In the genomic region with DNA sequence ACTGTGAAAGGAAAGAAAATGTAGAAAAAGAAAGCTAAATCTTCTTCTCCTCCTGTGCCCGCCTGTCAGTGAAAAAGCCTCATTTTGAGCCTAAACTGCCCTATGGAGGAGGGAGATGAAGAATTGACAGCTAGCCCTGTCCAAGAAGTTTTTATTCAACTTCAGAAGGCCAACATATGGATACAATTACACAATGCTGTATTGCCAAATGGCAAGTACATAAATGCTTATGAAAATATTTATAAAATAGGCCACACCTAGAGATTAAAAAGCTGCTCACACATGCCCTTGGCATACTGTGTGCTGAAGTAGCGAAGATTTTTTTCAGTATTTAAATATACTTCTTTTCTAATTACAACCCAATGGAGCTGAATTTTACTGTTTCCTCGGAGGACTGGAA, we compare ENCODE assay signal across 19 cellular contexts.
A peak's percentile ranks its signal among the peaks of the same experiment; 100 is the strongest.
DNase-seq lines count a peak whose midpoint lies in the region; ATAC-seq and TF ChIP-seq lines count a peak whose summit lies in the region.
"Had no signal": no experiment of that assay in that cellular context is flagged by ENCODE, and none has a peak within 500 bp of the region (broad histone marks: within the 10 kb centered on the region; RNA-seq: fewer than 3 reads in every experiment).

No MANE protein-coding gene starts in this region.

- TF ChIP-seq RAD21 in SK-N-SH (IDR thresholded peaks at IDR 0.05; ENCODE audit: low read length): no peak

- H3K36me3 ChIP-seq in SK-N-SH (replicated peaks in 1 of 2; ENCODE audit: control insufficient read depth in 1 of 2, insufficient read depth in 2 of 2, low read length in 1 of 2) (peaks cover 0 to 2% of the 10 kb centered on the region in 2 experiments), suprapubic skin (no peaks in the 10 kb centered on the region)
- H3K36me3 ChIP-seq: BLaER1, Peyer's patch had no signal

- H3K9ac ChIP-seq in SK-N-SH: no peak overlapping the region
- H3K9ac ChIP-seq: BLaER1 had no signal

- H3K9me3 ChIP-seq in SK-N-SH (no peaks in the 10 kb centered on the region), suprapubic skin (no peaks in the 10 kb centered on the region)
- H3K9me3 ChIP-seq: BLaER1, Peyer's patch had no signal

- no peak for ATAC-seq in SK-N-SH treated with all-trans-retinoic acid at 6 μM for 48 hours
- ATAC-seq in HG02938 (IDR thresholded peaks at IDR 0.05; ENCODE audit: unreplicated experiment): no peak
- no peak for ATAC-seq in GM18907 (IDR thresholded peaks at IDR 0.05; ENCODE audit: unreplicated experiment)
- ATAC-seq: GM23338, K562 had no signal

- H3K27me3 ChIP-seq in SK-N-SH (ENCODE audit: insufficient read depth) (no peaks in the 10 kb centered on the region), suprapubic skin (no peaks in the 10 kb centered on the region)
- H3K27me3 ChIP-seq: BLaER1, Peyer's patch had no signal

- peak overlapping the region in 1 of 2 experiments; percentile 100; a peak in 2 of 4 replicates for H3K27ac ChIP-seq in SK-N-SH (ENCODE audit: low read depth in 2 of 2, low read length in 1 of 2)
- peak overlapping the region; percentile 66 for H3K27ac ChIP-seq in suprapubic skin
- H3K27ac ChIP-seq: 22Rv1, BLaER1, Peyer's patch had no signal

- H4K20me1 ChIP-seq in SK-N-SH (ENCODE audit: insufficient read depth): no peaks in the 10 kb centered on the region
- H4K20me1 ChIP-seq: BLaER1 had no signal

- DNase-seq in SK-N-SH (no peak), choroid plexus epithelial cell (ENCODE audit: low read depth) (peak; percentile 18), fibroblast of the conjunctiva (ENCODE audit: low read depth) (peak; percentile 63), suprapubic skin (ENCODE audit: low spot score in 2 of 2) (no peak), NCI-H187 (lab: John Stamatoyannopoulos, UW) (no peak)
- DNase-seq: CD8-positive, alpha-beta memory T cell; DMS79; NCI-H1436; NCI-H2081; NCI-H524; Peyer's patch; Right ventricle myocardium superior had no signal

- peak in 1 of 2 experiments; percentile 24; a peak in 2 of 4 replicates for TF ChIP-seq EP300 in SK-N-SH (IDR thresholded peaks at IDR 0.05; ENCODE audit: borderline replicate concordance in 1 of 2, low read depth in 1 of 2, low read length in 1 of 2)
- no peak for TF ChIP-seq EP300 in suprapubic skin (IDR thresholded peaks at IDR 0.05)

- no peak overlapping the region for H2AFZ ChIP-seq in SK-N-SH (ENCODE audit: low read depth)

- POLR2A ChIA-PET in SK-N-SH (lab: Yijun Ruan, JAX): interaction anchor here (1.4 to 2.0 kb wide), 2 partner anchors 33 to 211 kb away, joined by 4 to 7 read pairs; no protein-coding TSS in a partner anchor

- no peak for TF ChIP-seq POLR2A in suprapubic skin (IDR thresholded peaks at IDR 0.05)

- CTCF ChIA-PET in SK-N-SH (lab: Yijun Ruan, JAX): interaction anchor here (0.6 to 2.6 kb wide), 10 partner anchors 13 to 534 kb away, joined by 3 to 8 read pairs (median 4); no protein-coding TSS in a partner anchor

- peak overlapping the region in 1 of 2 experiments; percentile 46; a peak in 2 of 4 replicates for H3K4me3 ChIP-seq in SK-N-SH (ENCODE audit: low read depth in 2 of 2, low read length in 1 of 2)
- no peak overlapping the region for H3K4me3 ChIP-seq in choroid plexus epithelial cell (ENCODE audit: low read depth, low read length)
- peak overlapping the region; percentile 0 for H3K4me3 ChIP-seq in suprapubic skin
- H3K4me3 ChIP-seq: BLaER1, GM23338, K562, Peyer's patch had no signal

- H3K9me2 ChIP-seq in SK-N-SH: no peaks in the 10 kb centered on the region

- WGBS in SK-N-SH (ENCODE audit: low lambda C conversion rate): 76% methylated on average over 3 of the region's 3 CpGs
- WGBS in suprapubic skin: 25% methylated on average over 3 of the region's 3 CpGs

- H3K79me2 ChIP-seq in SK-N-SH (ENCODE audit: insufficient read depth): no peaks in the 10 kb centered on the region

- H3K4me1 ChIP-seq in SK-N-SH (ENCODE audit: control insufficient read depth in 1 of 2, insufficient read depth in 2 of 2, low read depth in 1 of 2, low read length in 1 of 2): peaks cover 0 to 5% of the 10 kb centered on the region in 2 experiments; a peak in 2 of 4 replicates
- peaks cover 25% of the 10 kb centered on the region for H3K4me1 ChIP-seq in suprapubic skin
- H3K4me1 ChIP-seq: BLaER1, Peyer's patch had no signal

- H3F3A ChIP-seq in SK-N-SH (replicated peaks; ENCODE audit: insufficient read depth): no peaks in the 10 kb centered on the region

- TF ChIP-seq CTCF in SK-N-SH (IDR thresholded peaks at IDR 0.05): no peak
- no peak for TF ChIP-seq CTCF in choroid plexus epithelial cell (conservative IDR thresholded peaks at IDR 0.05; ENCODE audit: low read depth, low read length)
- TF ChIP-seq CTCF in suprapubic skin (IDR thresholded peaks at IDR 0.05): no peak

- H3K4me2 ChIP-seq in SK-N-SH: no peak overlapping the region
- H3K4me2 ChIP-seq: BLaER1, GM23338 had no signal

TF ChIP-seq in SK-N-SH treated with all-trans-retinoic acid at 6 μM for 48 hours, 23 proteins besides CTCF, POLR2A, EP300 and RAD21:
- TF ChIP-seq ZNF565 (CRISPR knock-in tag; conservative IDR thresholded peaks at IDR 0.05; ENCODE audit: low read depth) (no peak), TCF4 (CRISPR knock-in tag; IDR thresholded peaks at IDR 0.05; ENCODE audit: borderline replicate concordance) (peak; percentile 17; the same call in 1 of the 2 replicates)

TF ChIP-seq in SK-N-SH, 30 proteins besides CTCF, POLR2A, EP300 and RAD21:
- TF ChIP-seq SMC3 (IDR thresholded peaks at IDR 0.05; ENCODE audit: low read depth, low read length): no peak
- no peak for TF ChIP-seq GABPA (IDR thresholded peaks at IDR 0.05; ENCODE audit: low read depth)
- no peak for TF ChIP-seq RFX5 (IDR thresholded peaks at IDR 0.05; ENCODE audit: low read length)
- no peak for TF ChIP-seq TAF1 (IDR thresholded peaks at IDR 0.05; ENCODE audit: borderline replicate concordance, low read depth, low read length)
- TF ChIP-seq FOSL2 (IDR thresholded peaks at IDR 0.05; ENCODE audit: borderline replicate concordance, low read depth): no peak
- no peak for TF ChIP-seq MEF2A (IDR thresholded peaks at IDR 0.05; ENCODE audit: borderline replicate concordance, low read depth)
- no peak for TF ChIP-seq JUND (IDR thresholded peaks at IDR 0.05)
- no peak for TF ChIP-seq USF1 (IDR thresholded peaks at IDR 0.05; ENCODE audit: borderline replicate concordance, low read depth)
- TF ChIP-seq, protein P1, sequence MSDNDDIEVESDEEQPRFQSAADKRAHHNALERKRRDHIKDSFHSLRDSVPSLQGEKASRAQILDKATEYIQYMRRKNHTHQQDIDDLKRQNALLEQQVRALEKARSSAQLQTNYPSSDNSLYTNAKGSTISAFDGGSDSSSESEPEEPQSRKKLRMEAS (IDR thresholded peaks at IDR 0.05; ENCODE audit: low read depth): no peak
- no peak for TF ChIP-seq NFIC (IDR thresholded peaks at IDR 0.05; ENCODE audit: borderline replicate concordance)
- TF ChIP-seq TEAD4 (IDR thresholded peaks at IDR 0.05; ENCODE audit: borderline replicate concordance, insufficient read depth): no peak
- TF ChIP-seq CHD2 (IDR thresholded peaks at IDR 0.05; ENCODE audit: low read length, partially characterized antibody): no peak
- no peak for TF ChIP-seq POLR2AphosphoS5 (IDR thresholded peaks at IDR 0.05; ENCODE audit: low read depth, low read length)
- no peak for TF ChIP-seq SIN3A (IDR thresholded peaks at IDR 0.05; ENCODE audit: borderline replicate concordance, low read depth, low read length)
- TF ChIP-seq, protein P2, sequence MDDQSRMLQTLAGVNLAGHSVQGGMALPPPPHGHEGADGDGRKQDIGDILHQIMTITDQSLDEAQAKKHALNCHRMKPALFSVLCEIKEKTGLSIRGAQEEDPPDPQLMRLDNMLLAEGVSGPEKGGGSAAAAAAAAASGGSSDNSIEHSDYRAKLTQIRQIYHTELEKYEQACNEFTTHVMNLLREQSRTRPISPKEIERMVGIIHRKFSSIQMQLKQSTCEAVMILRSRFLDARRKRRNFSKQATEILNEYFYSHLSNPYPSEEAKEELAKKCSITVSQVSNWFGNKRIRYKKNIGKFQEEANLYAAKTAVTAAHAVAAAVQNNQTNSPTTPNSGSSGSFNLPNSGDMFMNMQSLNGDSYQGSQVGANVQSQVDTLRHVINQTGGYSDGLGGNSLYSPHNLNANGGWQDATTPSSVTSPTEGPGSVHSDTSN (IDR thresholded peaks at IDR 0.05): no peak
- no peak for TF ChIP-seq GATA2 (CRISPR knock-in tag; IDR thresholded peaks at IDR 0.05)
- no peak for TF ChIP-seq FOXJ3 (CRISPR knock-in tag; IDR thresholded peaks at IDR 0.05)

Comparison
In these comparisons a context has a peak if more than half of its experiments do, and no peak if none do; other contexts are left out.
1. DNase-seq: peak in choroid plexus epithelial cell (single experiment) and fibroblast of the conjunctiva (single experiment); none in SK-N-SH (single experiment), suprapubic skin (0 of 2) and NCI-H187 (0 of 2).